ENCODE assay signal across 15 cellular contexts in the genomic region with DNA sequence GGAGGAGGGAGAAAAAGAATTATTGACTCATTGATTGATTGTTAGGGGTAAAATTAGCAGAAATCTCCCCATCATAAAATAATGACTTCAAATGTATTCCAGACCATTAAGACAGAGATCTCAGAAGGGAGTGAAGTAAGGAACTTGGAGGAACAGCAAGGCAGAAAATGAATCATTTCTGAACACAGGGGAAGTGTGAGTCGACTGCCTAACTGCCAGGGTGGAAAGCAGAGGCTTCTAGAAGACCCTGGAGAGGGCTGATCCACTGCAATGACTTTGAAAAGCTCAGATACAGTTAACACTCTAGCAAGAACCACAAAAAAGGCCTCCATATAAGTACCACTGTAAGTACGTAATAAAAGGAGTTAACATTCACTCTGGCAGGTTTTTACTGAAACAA. TPM values are rescaled to one million over a fixed set of nuclear protein-coding genes. Genes with fewer than 3 reads are reported as not detected.
DNase-seq lines count a peak whose midpoint lies in the region; ATAC-seq and TF ChIP-seq lines count a peak whose summit lies in the region.
"Had no signal": no experiment of that assay in that cellular context is flagged by ENCODE, and none has a peak within 500 bp of the region (broad histone marks: within the 10 kb centered on the region; RNA-seq: fewer than 3 reads in every experiment).

No MANE protein-coding gene starts in this region.

- H3K9ac ChIP-seq in GM23248, result no peak overlapping the region
- H3K9ac ChIP-seq: BLaER1 had no signal

- no peak overlapping the region for H3K4me2 ChIP-seq in GM23248 (ENCODE audit: unreplicated experiment)
- H3K4me2 ChIP-seq: BLaER1 had no signal

- peaks cover 19% of the 10 kb centered on the region for H3K36me3 Mint-ChIP-seq in activated T-helper 17 cell treated with anti-CD3 and anti-CD28 coated beads, Interleukin-2, amount 50 U/mL, for 72 hours (ENCODE audit: low read depth)
- H3K36me3 Mint-ChIP-seq in glutamatergic neuron (ENCODE audit: unreplicated experiment), result no peaks in the 10 kb centered on the region

- peaks cover 93% of the 10 kb centered on the region for H3K79me2 ChIP-seq in GM23248 (ENCODE audit: insufficient read depth)

- no peaks in the 10 kb centered on the region for H3K9me3 Mint-ChIP-seq in activated T-helper 17 cell treated with anti-CD3 and anti-CD28 coated beads, Interleukin-2, amount 50 U/mL, for 72 hours
- H3K9me3 Mint-ChIP-seq in glutamatergic neuron (ENCODE audit: unreplicated experiment), result no peaks in the 10 kb centered on the region
- H3K9me3 Mint-ChIP-seq: activated T-helper 1 cell treated with anti-CD3 and anti-CD28 coated beads, Interleukin-12 subunit alpha, Interleukin-12 subunit beta, Interleukin-2, Interleukin-4 antibody, amounts not matched to agents 30 ng/mL and 10 ng/mL and 1 ng/mL, durations not matched to agents 14 hours and 24 hours and 36 hours; naive B cell had no signal

- 37 to 39% methylated on average over 2 of the region's 2 CpGs for WGBS in GM23248 (ENCODE audit: low coverage in 1 of 2, low lambda C conversion rate in 2 of 2, missing lambda C conversion rate in 2 of 2), 2 experiments
- WGBS in esophagus muscularis mucosa, result 77% methylated on average over 2 of the region's 2 CpGs

- DNase-seq in AG08395 (ENCODE audit: low spot score), result peak; percentile 53
- DNase-seq in GM23248, result peak; percentile 75
- no peak for DNase-seq in glutamatergic neuron
- DNase-seq in NCI-H2196 (lab: John Stamatoyannopoulos, UW; ENCODE audit: unreplicated experiment), result no peak
- no peak for DNase-seq in stimulated activated CD4-positive, alpha-beta T cell treated with anti-CD3 and anti-CD28 coated beads, Interleukin-2, amount 100 ng/mL, for 24 hours
- DNase-seq in esophagus muscularis mucosa (ENCODE audit: extremely low spot score), result no peak
- DNase-seq: central memory CD4-positive, alpha-beta T cell; foreskin melanocyte; kidney; naive B cell; NCI-H1105 had no signal

- H3K27me3 Mint-ChIP-seq in activated T-helper 17 cell treated with anti-CD3 and anti-CD28 coated beads, Interleukin-2, amount 50 U/mL, for 72 hours, result no peaks in the 10 kb centered on the region
- no peaks in the 10 kb centered on the region for H3K27me3 Mint-ChIP-seq in glutamatergic neuron (ENCODE audit: unreplicated experiment)
- H3K27me3 Mint-ChIP-seq: naive B cell had no signal

- peaks cover 6% of the 10 kb centered on the region; the same call in 1 of the 2 replicates for H4K20me1 ChIP-seq in GM23248 (ENCODE audit: insufficient read depth)

- intact Hi-C loops in esophagus muscularis mucosa (cut with DNase I), result no loop called here

- H3K4me3 Mint-ChIP-seq in activated T-helper 17 cell treated with anti-CD3 and anti-CD28 coated beads, Interleukin-2, amount 50 U/mL, for 72 hours, result no peak overlapping the region
- H3K4me3 Mint-ChIP-seq in glutamatergic neuron (ENCODE audit: unreplicated experiment), result no peak overlapping the region
- H3K4me3 Mint-ChIP-seq: activated T-helper 1 cell treated with anti-CD3 and anti-CD28 coated beads, Interleukin-12 subunit alpha, Interleukin-12 subunit beta, Interleukin-2, Interleukin-4 antibody, amounts not matched to agents 30 ng/mL and 10 ng/mL and 1 ng/mL, durations not matched to agents 14 hours and 24 hours and 36 hours; naive B cell had no signal

- in situ Hi-C loops in GM23248 (cut with MboI), result no loop called here

- TF ChIP-seq EP300 in esophagus muscularis mucosa (IDR thresholded peaks at IDR 0.05), result no peak

- ATAC-seq in activated T-helper 17 cell treated with anti-CD3 and anti-CD28 coated beads, Interleukin-2, amount 50 U/mL, for 72 hours (replicated peaks), result peak; percentile 58
- ATAC-seq in HG03196 (IDR thresholded peaks at IDR 0.05; ENCODE audit: unreplicated experiment), result no peak

- peak overlapping the region; percentile 31 for H3K27ac Mint-ChIP-seq in activated T-helper 17 cell treated with anti-CD3 and anti-CD28 coated beads, Interleukin-2, amount 50 U/mL, for 72 hours
- peak overlapping the region; percentile 14 for H3K27ac Mint-ChIP-seq in glutamatergic neuron (ENCODE audit: unreplicated experiment)
- H3K27ac Mint-ChIP-seq: activated T-helper 1 cell treated with anti-CD3 and anti-CD28 coated beads, Interleukin-12 subunit alpha, Interleukin-12 subunit beta, Interleukin-2, Interleukin-4 antibody, amounts not matched to agents 30 ng/mL and 10 ng/mL and 1 ng/mL, durations not matched to agents 14 hours and 24 hours and 36 hours had no signal

- H3K4me1 ChIP-seq in GM23248 (ENCODE audit: insufficient read depth) (peaks cover 18% of the 10 kb centered on the region), esophagus muscularis mucosa (peaks cover 6 to 14% (median 7%) of the 10 kb centered on the region in 4 donors)

- H3K9me2 ChIP-seq in GM23248 (ENCODE audit: insufficient read depth), result no peaks in the 10 kb centered on the region

- H3K36me3 ChIP-seq in GM23248 (ENCODE audit: low read depth) (no peaks in the 10 kb centered on the region; the same call in 1 of the 2 replicates), esophagus muscularis mucosa (peaks cover 4 to 13% (median 12%) of the 10 kb centered on the region in 4 donors)

- no peak overlapping the region for H2AFZ ChIP-seq in GM23248

- peaks cover 27% of the 10 kb centered on the region for H3F3A ChIP-seq in GM23248 (ENCODE audit: insufficient read depth)

- H3K9me3 ChIP-seq in GM23248 (ENCODE audit: low read depth) (no peaks in the 10 kb centered on the region), esophagus muscularis mucosa (no peaks in the 10 kb centered on the region)

- H3K4me3 ChIP-seq in GM23248 (no peak overlapping the region), esophagus muscularis mucosa (no peak overlapping the region)
- H3K4me3 ChIP-seq: BLaER1 had no signal

- H3K4me1 Mint-ChIP-seq in activated T-helper 17 cell treated with anti-CD3 and anti-CD28 coated beads, Interleukin-2, amount 50 U/mL, for 72 hours, result peaks cover 26% of the 10 kb centered on the region
- peaks cover 18% of the 10 kb centered on the region for H3K4me1 Mint-ChIP-seq in glutamatergic neuron (ENCODE audit: low read depth, unreplicated experiment)

- H3K27ac ChIP-seq in GM23248, result peak overlapping the region; percentile 35
- H3K27ac ChIP-seq in esophagus muscularis mucosa (replicated peaks in 1 of 4), result no peak overlapping the region
- H3K27ac ChIP-seq: BLaER1 had no signal

- no peak for TF ChIP-seq POLR2A in esophagus muscularis mucosa (IDR thresholded peaks at IDR 0.05; ENCODE audit: low read depth)

- no peaks in the 10 kb centered on the region for H3K27me3 ChIP-seq in GM23248 (replicated peaks; ENCODE audit: insufficient read depth)
- no peaks in the 10 kb centered on the region for H3K27me3 ChIP-seq in esophagus muscularis mucosa
- H3K27me3 ChIP-seq: BLaER1 had no signal

- TF ChIP-seq CTCF in glutamatergic neuron (IDR thresholded peaks at IDR 0.05; ENCODE audit: partially characterized antibody, unreplicated experiment), result no peak
- no peak for TF ChIP-seq CTCF in esophagus muscularis mucosa (IDR thresholded peaks at IDR 0.05)

RNA-seq across cellular contexts. Expression of a gene that starts 9.7 kb away (rescaled TPM):
- total RNA-seq in GM23248 (2014; rRNA removed; shearing (Covaris generic)), result 62.2 and 96.5 TPM in 2 replicates
- 92.8 and 96.0 TPM in 2 replicates for polyA plus RNA-seq in GM23248 (2016; fragmentation: Nextera tagmentation; extraction: Ambion mirVana)
- total RNA-seq in activated T-helper 17 cell treated with anti-CD3 and anti-CD28 coated beads, Interleukin-2, amount 50 U/mL, for 72 hours, result 10 to 100 TPM; 25.7 to 26.4 TPM
- 22.6 TPM for total RNA-seq in glutamatergic neuron (ENCODE audit: unreplicated experiment)
- total RNA-seq in esophagus muscularis mucosa, result 10 to 100 TPM; 37.0 to 47.7 (median 39.6) TPM

RNA-seq across cellular contexts. Expression of a gene that starts 29.4 kb away (rescaled TPM):
- total RNA-seq in GM23248 (2014; rRNA removed; shearing (Covaris generic)), result 11.7 and 14.7 TPM in 2 replicates
- 9.7 and 11.5 TPM in 2 replicates for polyA plus RNA-seq in GM23248 (2016; fragmentation: Nextera tagmentation; extraction: Ambion mirVana)
- total RNA-seq in activated T-helper 17 cell treated with anti-CD3 and anti-CD28 coated beads, Interleukin-2, amount 50 U/mL, for 72 hours, result 10 to 100 TPM in 1 of 2 donors, 1 to 10 TPM in 1; 9.8 to 20.2 TPM
- total RNA-seq in glutamatergic neuron (ENCODE audit: unreplicated experiment) (31.7 TPM), esophagus muscularis mucosa (10 to 100 TPM; 17.1 to 31.6 (median 21.0) TPM)

RNA-seq across cellular contexts. Expression of a gene that starts 37.5 kb away (rescaled TPM):
- total RNA-seq in GM23248 (2014; rRNA removed; shearing (Covaris generic)), result 0.65 and 1.6 TPM in 2 replicates
- 2.6 and 2.9 TPM in 2 replicates for polyA plus RNA-seq in GM23248 (2016; fragmentation: Nextera tagmentation; extraction: Ambion mirVana)
- total RNA-seq in activated T-helper 17 cell treated with anti-CD3 and anti-CD28 coated beads, Interleukin-2, amount 50 U/mL, for 72 hours, result not detected
- total RNA-seq in glutamatergic neuron (ENCODE audit: unreplicated experiment) (0.17 TPM), esophagus muscularis mucosa (under 1 TPM; under 0.01 to 0.63 (median 0.35) TPM)
- total RNA-seq: activated T-helper 1 cell treated with anti-CD3 and anti-CD28 coated beads, Interleukin-12 subunit alpha, Interleukin-12 subunit beta, Interleukin-2, Interleukin-4 antibody, amounts not matched to agents 30 ng/mL and 10 ng/mL and 1 ng/mL, durations not matched to agents 14 hours and 24 hours and 36 hours had no signal

Comparison
In these comparisons a context has a peak if more than half of its experiments do, and no peak if none do; other contexts are left out.
1. DNase-seq: peak in AG08395 (single experiment) and GM23248 (single experiment); none in glutamatergic neuron (single experiment), NCI-H2196 (single experiment), stimulated activated CD4-positive, alpha-beta T cell treated with anti-CD3 and anti-CD28 coated beads, Interleukin-2, amount 100 ng/mL, for 24 hours (0 of 2) and esophagus muscularis mucosa (single experiment).